Comparison of ENCODE assay signal across 24 cellular contexts in genomic region chr10:126425051-126425450, GRCh38. TPM values are rescaled to one million over a fixed set of nuclear protein-coding genes. Genes with fewer than 3 reads are reported as not detected.
DNase-seq lines count a peak whose midpoint lies in the region; ATAC-seq and TF ChIP-seq lines count a peak whose summit lies in the region.
"Had no signal": no experiment of that assay in that cellular context is flagged by ENCODE, and none has a peak within 500 bp of the region (broad histone marks: within the 10 kb centered on the region; RNA-seq: fewer than 3 reads in every experiment).

No MANE protein-coding gene starts in this region.

- no peaks in the 10 kb centered on the region for H3K36me3 ChIP-seq in RWPE2 (ENCODE audit: low read depth)
- H3K36me3 ChIP-seq: BE2C had no signal

- ATAC-seq in natural killer cell (no peak), RWPE2 (ENCODE audit: low read depth) (0 out of 3 replicates have a peak, but pooled peaks have one; percentile 44)
- ATAC-seq in natural killer cell treated with Interleukin-12 subunit alpha and Interleukin-12 subunit beta and Interleukin-15 and Interleukin-18, amount 100 ng/mL, for 72 hours, result no peak
- ATAC-seq: A549; CD8-positive, alpha-beta T cell; GM12878 had no signal

- no peaks in the 10 kb centered on the region for H3K27me3 ChIP-seq in RWPE2 (ENCODE audit: insufficient read depth, poor library complexity, severe bottlenecking)
- H3K27me3 ChIP-seq: BE2C had no signal

- peaks cover 3 to 5% of the 10 kb centered on the region in 2 donors for H3K9me3 Mint-ChIP-seq in natural killer cell
- peaks cover 8% of the 10 kb centered on the region for H3K9me3 Mint-ChIP-seq in natural killer cell treated with Interleukin-12 subunit alpha and Interleukin-12 subunit beta and Interleukin-15 and Interleukin-18, amount 100 ng/mL, for 72 hours
- peaks cover 19% of the 10 kb centered on the region for H3K9me3 Mint-ChIP-seq in type B pancreatic cell

- H3K36me3 Mint-ChIP-seq in natural killer cell (peaks cover 14% of the 10 kb centered on the region), type B pancreatic cell (peaks cover 3% of the 10 kb centered on the region)
- no peaks in the 10 kb centered on the region for H3K36me3 Mint-ChIP-seq in natural killer cell treated with Interleukin-12 subunit alpha and Interleukin-12 subunit beta and Interleukin-15 and Interleukin-18, amount 100 ng/mL, for 72 hours
- H3K36me3 Mint-ChIP-seq: CD4-positive, CD25-positive, alpha-beta regulatory T cell; CD8-positive, alpha-beta T cell had no signal

- H3K27ac ChIP-seq in RWPE2 (ENCODE audit: poor library complexity, severe bottlenecking), result no peak overlapping the region
- no peak overlapping the region for H3K27ac ChIP-seq in caudate nucleus (ENCODE audit: low read depth, low read length)
- H3K27ac ChIP-seq: C4-2B, GM23248 had no signal

- no peak for TF ChIP-seq CTCF in natural killer cell (IDR thresholded peaks at IDR 0.05)
- TF ChIP-seq CTCF in RWPE2 (IDR thresholded peaks at IDR 0.05; ENCODE audit: poor library complexity, severe bottlenecking), result no peak
- TF ChIP-seq CTCF in epithelial cell of esophagus (IDR thresholded peaks at IDR 0.05; ENCODE audit: insufficient read depth, low read depth, low read length, missing control alignments), result no peak
- TF ChIP-seq CTCF in type B pancreatic cell (conservative IDR thresholded peaks at IDR 0.05), result no peak

- H3K4me3 ChIP-seq in RWPE2 (ENCODE audit: severe bottlenecking), result no peak overlapping the region
- H3K4me3 ChIP-seq in epithelial cell of esophagus (ENCODE audit: low read length), result no peak overlapping the region
- H3K4me3 ChIP-seq: A549, GM12878, GM23248 had no signal

- no peak for DNase-seq in natural killer cell
- no peak for DNase-seq in natural killer cell treated with Interleukin-12 subunit alpha and Interleukin-12 subunit beta and Interleukin-15 and Interleukin-18, amount 100 ng/mL, for 72 hours (ENCODE audit: low spot score)
- no peak for DNase-seq in RWPE2 (ENCODE audit: low spot score)
- DNase-seq in epithelial cell of esophagus (ENCODE audit: low read depth), result peak; percentile 7
- no peak for DNase-seq in type B pancreatic cell (ENCODE audit: extremely low spot score, unreplicated experiment)
- DNase-seq in caudate nucleus (lab: John Stamatoyannopoulos, UW), result no peak
- no peak for DNase-seq in occipital lobe (lab: John Stamatoyannopoulos, UW)
- no peak for DNase-seq in kidney tubule cell (ENCODE audit: low spot score)
- DNase-seq: 8988T; ACHN; AML-193; BE2C; Caco-2; CD4-positive, CD25-positive, alpha-beta regulatory T cell; CD8-positive, alpha-beta T cell; DMS153; DND-41; GDM1; GM23248; H7; HCEC 1CT had no signal

- H3K4me1 ChIP-seq in RWPE2 (ENCODE audit: insufficient read depth, poor library complexity, severe bottlenecking), result peaks cover 14% of the 10 kb centered on the region
- H3K4me1 ChIP-seq: BE2C, Caco-2 had no signal

- peaks cover 8% of the 10 kb centered on the region for H3K9me3 ChIP-seq in RWPE2 (ENCODE audit: severe bottlenecking)
- H3K9me3 ChIP-seq: BE2C, Caco-2 had no signal

- H3K27ac Mint-ChIP-seq in natural killer cell (no peak overlapping the region), type B pancreatic cell (peak overlapping the region; percentile 69)
- no peak overlapping the region for H3K27ac Mint-ChIP-seq in natural killer cell treated with Interleukin-12 subunit alpha and Interleukin-12 subunit beta and Interleukin-15 and Interleukin-18, amount 100 ng/mL, for 72 hours
- H3K27ac Mint-ChIP-seq: CD4-positive, CD25-positive, alpha-beta regulatory T cell; CD8-positive, alpha-beta T cell had no signal

- intact Hi-C loops in natural killer cell (cut with micrococcal nuclease), result no loop called here

- H3K27me3 Mint-ChIP-seq in natural killer cell (ENCODE audit: low read depth in 2 of 2), result peaks cover 10 to 15% of the 10 kb centered on the region in 2 donors
- H3K27me3 Mint-ChIP-seq in natural killer cell treated with Interleukin-12 subunit alpha and Interleukin-12 subunit beta and Interleukin-15 and Interleukin-18, amount 100 ng/mL, for 72 hours, result peaks cover 0 to 26% of the 10 kb centered on the region in 2 donors
- H3K27me3 Mint-ChIP-seq in type B pancreatic cell, result peaks cover 7% of the 10 kb centered on the region
- H3K27me3 Mint-ChIP-seq: CD4-positive, CD25-positive, alpha-beta regulatory T cell had no signal

- H3K4me1 Mint-ChIP-seq in natural killer cell (peaks cover 0 to 12% of the 10 kb centered on the region in 2 donors), type B pancreatic cell (ENCODE audit: unreplicated experiment) (peaks cover 16% of the 10 kb centered on the region)
- H3K4me1 Mint-ChIP-seq in natural killer cell treated with Interleukin-12 subunit alpha and Interleukin-12 subunit beta and Interleukin-15 and Interleukin-18, amount 100 ng/mL, for 72 hours (ENCODE audit: low read depth in 2 of 2), result peaks cover 0 to 10% of the 10 kb centered on the region in 2 donors

- peak overlapping the region; percentile 11 for H3K4me3 Mint-ChIP-seq in natural killer cell
- H3K4me3 Mint-ChIP-seq in natural killer cell treated with Interleukin-12 subunit alpha and Interleukin-12 subunit beta and Interleukin-15 and Interleukin-18, amount 100 ng/mL, for 72 hours, result no peak overlapping the region
- H3K4me3 Mint-ChIP-seq in type B pancreatic cell, result no peak overlapping the region
- H3K4me3 Mint-ChIP-seq: CD8-positive, alpha-beta T cell had no signal

RNA-seq across cellular contexts. Expression of gene ADAM12, which starts 36.8 kb away (rescaled TPM):
- total RNA-seq in natural killer cell (1 to 10 TPM; 1.6 to 1.9 (median 1.8) TPM), type B pancreatic cell (ENCODE audit: low replicate concordance) (5.2 and 31.6 TPM in 2 replicates), occipital lobe (4.7 TPM)
- under 1 TPM; 0.06 to 0.48 TPM for total RNA-seq in natural killer cell treated with Interleukin-12 subunit alpha and Interleukin-12 subunit beta and Interleukin-15 and Interleukin-18, amount 100 ng/mL, for 72 hours
- total RNA-seq: Caco-2 had no signal
